In genomic region chr16:28566233-28566925, GRCh38 we compare ENCODE assay signal across 1 cellular context.
TF ChIP-seq lines count a peak whose summit lies in the region.

No MANE protein-coding gene starts in this region.

TF ChIP-seq in K562, 482 proteins besides CTCF, POLR2A, EP300 and RAD21:
- peak; percentile 75; the same call in 1 of the 2 replicates for TF ChIP-seq ZNF121 (CRISPR knock-in tag; conservative IDR thresholded peaks at IDR 0.05)
- TF ChIP-seq ADNP (tag; IDR thresholded peaks at IDR 0.05), result peak; percentile 51; the same call in 1 of the 2 replicates
- TF ChIP-seq CBFA2T3 (IDR thresholded peaks at IDR 0.05), result peak; percentile 55
